In the genomic region with DNA sequence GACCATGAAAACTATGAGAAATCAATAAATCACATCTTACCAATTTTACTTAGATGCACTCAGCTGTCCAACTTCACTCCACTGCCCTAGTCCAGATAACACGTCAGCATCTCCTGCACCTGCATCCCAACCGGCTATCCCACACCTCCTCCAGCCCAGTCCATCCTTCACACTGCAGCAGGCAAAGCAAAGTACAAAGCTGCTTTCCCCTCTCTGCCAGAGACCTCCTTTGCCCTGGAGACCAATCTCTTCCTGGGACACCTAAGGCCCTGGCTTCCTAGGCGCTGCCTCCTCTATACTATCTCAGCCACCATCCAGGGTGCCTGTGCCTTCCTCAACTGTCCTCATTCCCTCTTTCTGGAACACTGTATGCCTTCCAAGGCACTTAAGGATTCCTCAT, we compare ENCODE assay signal across 24 cellular contexts.
A peak's percentile ranks its signal among the peaks of the same experiment; 100 is the strongest.
DNase-seq lines count a peak whose midpoint lies in the region; ATAC-seq and TF ChIP-seq lines count a peak whose summit lies in the region.
"Had no signal": no experiment of that assay in that cellular context is flagged by ENCODE, and none has a peak within 500 bp of the region (broad histone marks: within the 10 kb centered on the region; RNA-seq: fewer than 3 reads in every experiment).

No MANE protein-coding gene starts in this region.

- H3K79me2 ChIP-seq in neural progenitor cell (ENCODE audit: low read depth): no peaks in the 10 kb centered on the region

- peaks cover 12 to 61% of the 10 kb centered on the region in 2 donors for H3K4me1 ChIP-seq in ascending aorta
- H3K4me1 ChIP-seq in esophagus muscularis mucosa: peaks cover 52 to 77% (median 73%) of the 10 kb centered on the region in 4 donors
- no peaks in the 10 kb centered on the region for H3K4me1 ChIP-seq in neural progenitor cell
- peaks cover 61 to 71% (median 64%) of the 10 kb centered on the region in 4 donors for H3K4me1 ChIP-seq in upper lobe of left lung

- TF ChIP-seq POLR2A in esophagus muscularis mucosa (IDR thresholded peaks at IDR 0.05; ENCODE audit: low read depth) (no peak), upper lobe of left lung (IDR thresholded peaks at IDR 0.05) (no peak)

- H3F3A ChIP-seq in neural progenitor cell (ENCODE audit: low read depth): no peaks in the 10 kb centered on the region

- no peaks in the 10 kb centered on the region for H3K36me3 ChIP-seq in ascending aorta
- peaks cover 3 to 11% (median 8%) of the 10 kb centered on the region in 4 donors for H3K36me3 ChIP-seq in esophagus muscularis mucosa
- H3K36me3 ChIP-seq in neural progenitor cell: no peaks in the 10 kb centered on the region
- H3K36me3 ChIP-seq in upper lobe of left lung: peaks cover 0 to 6% (median 0%) of the 10 kb centered on the region in 4 donors

- H3K9me3 Mint-ChIP-seq in neural progenitor cell: no peaks in the 10 kb centered on the region
- no peaks in the 10 kb centered on the region for H3K9me3 Mint-ChIP-seq in T-helper 2 cell treated with Interferon-gamma antibody and Interleukin-4, amounts not matched to agents 5 μg/mL and 100 μg/mL, for 36 hours
- H3K9me3 Mint-ChIP-seq: central memory CD8-positive, alpha-beta T cell; naive B cell had no signal

- peaks cover 56% of the 10 kb centered on the region for H3K36me3 Mint-ChIP-seq in neural progenitor cell
- peaks cover 2% of the 10 kb centered on the region for H3K36me3 Mint-ChIP-seq in T-helper 2 cell treated with Interferon-gamma antibody and Interleukin-4, amounts not matched to agents 5 μg/mL and 100 μg/mL, for 36 hours (ENCODE audit: low read depth)
- H3K36me3 Mint-ChIP-seq: naive B cell had no signal

- no peak for ATAC-seq in upper lobe of left lung (ENCODE audit: low FRiP score in 2 of 2)

- 91% methylated on average over 3 of the region's 3 CpGs for WGBS in esophagus muscularis mucosa
- WGBS in upper lobe of left lung, 2 donors: 95 to 96% methylated on average over 3 of the region's 3 CpGs

- TF ChIP-seq EP300 in esophagus muscularis mucosa (IDR thresholded peaks at IDR 0.05) (no peak), upper lobe of left lung (IDR thresholded peaks at IDR 0.05) (no peak)

- no peak overlapping the region for H2AFZ ChIP-seq in neural progenitor cell (replicated peaks)

- H3K9me3 ChIP-seq in ascending aorta (no peaks in the 10 kb centered on the region), esophagus muscularis mucosa (no peaks in the 10 kb centered on the region), neural progenitor cell (ENCODE audit: low read depth) (no peaks in the 10 kb centered on the region), upper lobe of left lung (no peaks in the 10 kb centered on the region)

- TF ChIP-seq CTCF in ascending aorta (IDR thresholded peaks at IDR 0.05): no peak
- no peak for TF ChIP-seq CTCF in esophagus muscularis mucosa (IDR thresholded peaks at IDR 0.05)
- TF ChIP-seq CTCF in neural progenitor cell (IDR thresholded peaks at IDR 0.05): no peak
- TF ChIP-seq CTCF in upper lobe of left lung (IDR thresholded peaks at IDR 0.05): no peak

- H3K27me3 ChIP-seq in ascending aorta: no peaks in the 10 kb centered on the region
- H3K27me3 ChIP-seq in esophagus muscularis mucosa: no peaks in the 10 kb centered on the region
- no peaks in the 10 kb centered on the region for H3K27me3 ChIP-seq in neural progenitor cell
- no peaks in the 10 kb centered on the region for H3K27me3 ChIP-seq in upper lobe of left lung

- peaks cover 23% of the 10 kb centered on the region for H3K4me1 Mint-ChIP-seq in neural progenitor cell
- H3K4me1 Mint-ChIP-seq in T-helper 2 cell treated with Interferon-gamma antibody and Interleukin-4, amounts not matched to agents 5 μg/mL and 100 μg/mL, for 36 hours (ENCODE audit: low read depth): peaks cover 16% of the 10 kb centered on the region

- H3K27ac Mint-ChIP-seq in neural progenitor cell: peak overlapping the region; percentile 42
- no peak overlapping the region for H3K27ac Mint-ChIP-seq in T-helper 2 cell treated with Interferon-gamma antibody and Interleukin-4, amounts not matched to agents 5 μg/mL and 100 μg/mL, for 36 hours
- H3K27ac Mint-ChIP-seq: naive B cell had no signal

- no peak overlapping the region for H3K9ac ChIP-seq in neural progenitor cell

- H3K27ac ChIP-seq in ascending aorta (peak overlapping the region; percentile 88 to 90), esophagus muscularis mucosa (replicated peaks in 1 of 4) (peak overlapping the region; percentile 37 to 86 (median 82)), neural progenitor cell (no peak overlapping the region), upper lobe of left lung (peak overlapping the region; percentile 26 to 86 (median 72))

- H3K4me3 ChIP-seq in ascending aorta (no peak overlapping the region), esophagus muscularis mucosa (no peak overlapping the region), neural progenitor cell (no peak overlapping the region), upper lobe of left lung (no peak overlapping the region)

- intact Hi-C loops in ascending aorta (cut with DNase I): loop anchor here (2.0 to 5.0 kb wide), 4 partner anchors 17 to 212 kb away; no protein-coding TSS in a partner anchor
- intact Hi-C loops in esophagus muscularis mucosa (cut with DNase I): no loop called here

- H4K20me1 ChIP-seq in neural progenitor cell (ENCODE audit: low read depth): no peaks in the 10 kb centered on the region

- no peaks in the 10 kb centered on the region for H3K27me3 Mint-ChIP-seq in neural progenitor cell (ENCODE audit: insufficient read depth, low read depth)
- H3K27me3 Mint-ChIP-seq in T-helper 2 cell treated with Interferon-gamma antibody and Interleukin-4, amounts not matched to agents 5 μg/mL and 100 μg/mL, for 36 hours (ENCODE audit: low read depth): peaks cover 8% of the 10 kb centered on the region
- H3K27me3 Mint-ChIP-seq: central memory CD8-positive, alpha-beta T cell; naive B cell had no signal

- no peak overlapping the region for H3K4me3 Mint-ChIP-seq in neural progenitor cell
- no peak overlapping the region for H3K4me3 Mint-ChIP-seq in T-helper 2 cell treated with Interferon-gamma antibody and Interleukin-4, amounts not matched to agents 5 μg/mL and 100 μg/mL, for 36 hours
- H3K4me3 Mint-ChIP-seq: central memory CD8-positive, alpha-beta T cell; naive B cell had no signal

- peak in 1 of 2 donors; percentile 57 for DNase-seq in ascending aorta (ENCODE audit: low spot score in 2 of 2)
- no peak for DNase-seq in esophagus muscularis mucosa (ENCODE audit: extremely low spot score)
- no peak for DNase-seq in neural progenitor cell (ENCODE audit: low spot score)
- DNase-seq in upper lobe of left lung: no peak
- DNase-seq in Ammon's horn (ENCODE audit: low spot score): no peak
- no peak for DNase-seq in T-helper 2 cell treated with Interferon-gamma antibody and Interleukin-4, amounts not matched to agents 5 μg/mL and 100 μg/mL, for 36 hours (ENCODE audit: low spot score)
- DNase-seq in hippocampal formation (lab: John Stamatoyannopoulos, UW): no peak
- DNase-seq: activated CD4-positive, alpha-beta T cell treated with anti-CD3 and anti-CD28 coated beads, Interleukin-2, amount 50 U/mL, for 1 hour; activated CD4-positive, CD25-positive, alpha-beta regulatory T cell; activated naive CD4-positive, alpha-beta T cell treated with Interleukin-2 at 50 U/mL for 16 hours; activated T-cell treated with anti-CD3 and anti-CD28 coated beads, Interleukin-2, amount 50 U/mL, for 48 hours; C1 segment of cervical spinal cord; COR-L47; DMS53; midbrain; naive B cell; NCI-H1048; NCI-H1694; NCI-H446 treated with DMSO at 0.1 percent for 48 hours; NCI-H82; small intestine; stimulated activated naive CD4-positive, alpha-beta T cell; T-helper 1 cell had no signal

- H3K4me2 ChIP-seq in neural progenitor cell: no peak overlapping the region
